8 cellular contexts compared by ENCODE assay signal in the genomic region with DNA sequence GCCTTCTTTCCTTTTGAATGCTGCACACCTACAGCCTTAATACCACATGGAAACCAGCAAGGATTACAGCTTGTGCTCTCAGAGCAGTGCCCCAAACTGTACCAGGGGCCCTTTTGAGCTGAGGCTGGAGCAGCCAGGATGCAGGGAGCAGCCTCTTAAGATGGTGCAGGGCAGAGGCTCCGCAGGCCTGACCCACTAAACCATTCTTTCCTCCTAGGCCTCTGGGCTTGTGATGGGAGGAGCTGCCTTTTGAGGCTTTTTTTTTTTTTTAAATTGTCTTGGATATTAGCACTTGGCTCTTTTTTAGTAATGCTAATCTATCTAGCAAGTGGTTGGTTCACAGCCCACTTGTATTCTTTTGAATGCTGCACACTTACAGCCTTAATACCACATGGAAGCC.
"Had no signal": no experiment of that assay in that cellular context is flagged by ENCODE, and none has a peak within 500 bp of the region (broad histone marks: within the 10 kb centered on the region; RNA-seq: fewer than 3 reads in every experiment).

No MANE protein-coding gene starts in this region.

- ATAC-seq: HCT116, HepG2 had no signal

- H2AFZ ChIP-seq: GM23248 had no signal

- H3K4me3 ChIP-seq: GM23248, HAP-1 had no signal

- H3K4me2 ChIP-seq: KMS-11 had no signal

- FAIRE-seq: HepG2 had no signal

- H3K9ac ChIP-seq: GM23248, KMS-11 had no signal

- H3K4me1 ChIP-seq: HAP-1 had no signal

- H3K36me3 ChIP-seq: HAP-1 had no signal

- DNase-seq: GM23248, GOT3, H7 had no signal

- H3K27ac ChIP-seq: GM23248, HL-60, KMS-11 had no signal
